20 cellular contexts compared by ENCODE assay signal in genomic region chr12:128820253-128820652, GRCh38. TPM values are rescaled to one million over a fixed set of nuclear protein-coding genes. Genes with fewer than 3 reads are reported as not detected.
DNase-seq lines count a peak whose midpoint lies in the region; ATAC-seq and TF ChIP-seq lines count a peak whose summit lies in the region.
"Had no signal": no experiment of that assay in that cellular context is flagged by ENCODE, and none has a peak within 500 bp of the region (broad histone marks: within the 10 kb centered on the region; RNA-seq: fewer than 3 reads in every experiment).

No MANE protein-coding gene starts in this region.

- no peak overlapping the region for H3K9ac ChIP-seq in mucosa of rectum (ENCODE audit: low read depth in 1 of 2, low read length in 2 of 2)

- H3K27ac ChIP-seq in right atrium auricular region = peak overlapping the region; percentile 88 to 90
- peak overlapping the region; percentile 8 for H3K27ac ChIP-seq in caudate nucleus (ENCODE audit: low read depth, low read length)
- H3K27ac ChIP-seq in mucosa of rectum (ENCODE audit: low read depth in 2 of 2, low read length in 2 of 2) = peak overlapping the region; percentile 23 to 54
- H3K27ac ChIP-seq in thoracic aorta = peak overlapping the region; percentile 94 to 96
- H3K27ac ChIP-seq: A549, ovary had no signal

- H3K4me1 ChIP-seq in right atrium auricular region = peaks cover 0 to 75% of the 10 kb centered on the region in 2 donors
- H3K4me1 ChIP-seq in mucosa of rectum (ENCODE audit: control insufficient read depth in 2 of 2, insufficient read depth in 2 of 2, low read length in 2 of 2) = peaks cover 3 to 16% of the 10 kb centered on the region in 2 donors
- peaks cover 56 to 87% of the 10 kb centered on the region in 2 donors for H3K4me1 ChIP-seq in thoracic aorta (ENCODE audit: control insufficient read depth in 1 of 2, low read depth in 2 of 2)
- no peaks in the 10 kb centered on the region; the same call in 1 of the 2 replicates for H3K4me1 ChIP-seq in BE2C

- ATAC-seq in left ventricle myocardium superior = no peak
- no peak for ATAC-seq in thoracic aorta (ENCODE audit: insufficient number of reproducible peaks, low FRiP score, low read depth)
- ATAC-seq in HG03439 (IDR thresholded peaks at IDR 0.05; ENCODE audit: unreplicated experiment) = no peak
- ATAC-seq: A549; activated CD8-positive, alpha-beta memory T cell treated with anti-CD3 and anti-CD28 coated beads, Interleukin-2, amount 10 ng/mL, durations not matched to agents 7 days and 5 days; stimulated activated naive CD8-positive, alpha-beta T cell treated with anti-CD3 and anti-CD28 coated beads, Interleukin-15, Interleukin-2, amounts not matched to agents 100 U/mL and 50 U/mL, for 24 hours had no signal

- no peak for DNase-seq in right atrium auricular region (ENCODE audit: low spot score)
- DNase-seq in left ventricle myocardium superior = no peak
- DNase-seq in caudate nucleus (lab: John Stamatoyannopoulos, UW) = no peak
- no peak for DNase-seq in thoracic aorta (ENCODE audit: low spot score)
- DNase-seq in BE2C = no peak
- DNase-seq in NCI-H2196 treated with DMSO at 0.1 percent for 48 hours (lab: John Stamatoyannopoulos, UW; ENCODE audit: unreplicated experiment) = no peak
- DNase-seq: activated CD4-positive, CD25-positive, alpha-beta regulatory T cell treated with anti-CD3 and anti-CD28 coated beads, Interleukin-2, amount 50 U/mL, for 72 hours; activated CD8-positive, alpha-beta memory T cell treated with anti-CD3 and anti-CD28 coated beads, Interleukin-2, amount 10 ng/mL, durations not matched to agents 7 days and 5 days; activated effector memory CD4-positive, alpha-beta T cell treated with Interleukin-2 at 50 U/mL for 16 hours; amniotic stem cell; CD4-positive, alpha-beta memory T cell; NCI-H446; ovary; stimulated activated naive CD8-positive, alpha-beta T cell treated with anti-CD3 and anti-CD28 coated beads, Interleukin-15, Interleukin-2, amounts not matched to agents 100 U/mL and 50 U/mL, for 24 hours had no signal

- TF ChIP-seq CTCF in right atrium auricular region (IDR thresholded peaks at IDR 0.05) (no peak), thoracic aorta (IDR thresholded peaks at IDR 0.05) (no peak), BE2C (IDR thresholded peaks at IDR 0.05; ENCODE audit: low read depth, low read length) (no peak)

- H3K9me3 ChIP-seq in right atrium auricular region (no peaks in the 10 kb centered on the region), mucosa of rectum (ENCODE audit: control insufficient read depth in 2 of 2, low read length in 2 of 2) (no peaks in the 10 kb centered on the region), thoracic aorta (no peaks in the 10 kb centered on the region), BE2C (no peaks in the 10 kb centered on the region)
- H3K9me3 ChIP-seq: A549, ovary, vagina had no signal

- H3K27me3 ChIP-seq in right atrium auricular region (no peaks in the 10 kb centered on the region), mucosa of rectum (ENCODE audit: control insufficient read depth in 2 of 2, insufficient read depth in 2 of 2, low read length in 2 of 2) (no peaks in the 10 kb centered on the region), thoracic aorta (replicated peaks; ENCODE audit: insufficient read depth) (no peaks in the 10 kb centered on the region), BE2C (no peaks in the 10 kb centered on the region)
- H3K27me3 ChIP-seq: ovary, vagina had no signal

- intact Hi-C loops in left ventricle myocardium superior (cut with micrococcal nuclease) = no loop called here

- H3K4me3 ChIP-seq in right atrium auricular region (no peak overlapping the region), mucosa of rectum (ENCODE audit: low read length in 2 of 2) (no peak overlapping the region), thoracic aorta (no peak overlapping the region), BE2C (ENCODE audit: low read depth, low read length) (no peak overlapping the region)
- H3K4me3 ChIP-seq: A549, ovary, vagina had no signal

- H3K36me3 ChIP-seq in right atrium auricular region = no peaks in the 10 kb centered on the region
- no peaks in the 10 kb centered on the region for H3K36me3 ChIP-seq in mucosa of rectum (ENCODE audit: control insufficient read depth in 2 of 2, insufficient read depth in 2 of 2, low read length in 2 of 2)
- no peaks in the 10 kb centered on the region for H3K36me3 ChIP-seq in thoracic aorta
- H3K36me3 ChIP-seq in BE2C = peaks cover 11% of the 10 kb centered on the region
- H3K36me3 ChIP-seq: ovary, vagina had no signal

RNA-seq across cellular contexts. Expression of gene SLC15A4, which starts 3.5 kb away (rescaled TPM):
- total RNA-seq in right atrium auricular region = 10 to 100 TPM; 24.1 to 24.3 TPM
- total RNA-seq in left ventricle myocardium superior = 14.0 TPM
- total RNA-seq in thoracic aorta = 100 to 1,000 TPM; 116 to 165 TPM
- polyA plus RNA-seq in BE2C (2012; ENCODE audit: insufficient read depth, insufficient read length, low read depth) = 30.5 TPM

RNA-seq across cellular contexts. Expression of gene GLT1D1, which starts 33.0 kb away (rescaled TPM):
- total RNA-seq in right atrium auricular region = under 1 TPM in 1 of 2 donors, not detected in 1; 0.20 TPM
- 0.45 TPM for total RNA-seq in left ventricle myocardium superior
- total RNA-seq in thoracic aorta = under 1 TPM; 0.68 to 0.85 TPM
- polyA plus RNA-seq in BE2C (2012; ENCODE audit: insufficient read depth, insufficient read length, low read depth) = not detected
- total RNA-seq: CD4-positive, alpha-beta memory T cell; glomerular endothelial cell; H4 had no signal
- polyA plus RNA-seq: A549; CD4-positive, alpha-beta memory T cell had no signal

Comparison
In these comparisons a context has a peak if more than half of its experiments do, and no peak if none do; other contexts are left out.
1. H3K27ac ChIP-seq: peak in every context shown above with its lines; median percentile 95 in thoracic aorta; 89 in right atrium auricular region; 38 in mucosa of rectum; 8 in caudate nucleus.